8 cellular contexts compared by ENCODE assay signal in genomic region chr19:48634424-48635262, GRCh38. TPM values are rescaled to one million over a fixed set of nuclear protein-coding genes. Genes with fewer than 3 reads are reported as not detected.
DNase-seq lines count a peak whose midpoint lies in the region; ATAC-seq and TF ChIP-seq lines count a peak whose summit lies in the region.

No MANE protein-coding gene starts in this region.

- H3K18ac ChIP-seq in IMR-90 (ENCODE audit: low read depth, low read length) = peak overlapping the region; percentile 92

- peak overlapping the region; percentile 63 for H3K56ac ChIP-seq in IMR-90 (ENCODE audit: extremely low read depth, insufficient read depth, low read length)

- no peak overlapping the region for H3K27ac Mint-ChIP-seq in endothelial cell (ENCODE audit: unreplicated experiment)

- peak overlapping the region; percentile 96 for H3K4ac ChIP-seq in IMR-90 (ENCODE audit: low read depth, low read length)

- no peaks in the 10 kb centered on the region for H3K79me2 ChIP-seq in ACC112 (ENCODE audit: control insufficient read depth, insufficient read depth, low read length, unreplicated experiment)
- no peaks in the 10 kb centered on the region; the same call in 1 of the 2 replicates for H3K79me2 ChIP-seq in OCI-LY7 (ENCODE audit: insufficient read depth, low read depth, low read length)

- H3K4me3 ChIP-seq in ACC112 (ENCODE audit: low read depth, low read length) (peak overlapping the region; percentile 76), IMR-90 (ENCODE audit: insufficient read depth, low read depth, low read length) (peak overlapping the region; percentile 15; the same call in 1 of the 2 replicates), OCI-LY7 (ENCODE audit: low read depth, low read length, poor library complexity, severe bottlenecking) (peak overlapping the region; percentile 76)

- H3K79me1 ChIP-seq in IMR-90 (ENCODE audit: low read depth in 1 of 2, low read length in 2 of 2) = peaks cover 0 to 18% of the 10 kb centered on the region in 2 experiments; a peak in 3 of 4 replicates

- peaks cover 25% of the 10 kb centered on the region for H3K27me3 Mint-ChIP-seq in endothelial cell (ENCODE audit: unreplicated experiment)

- no peaks in the 10 kb centered on the region for H3K9me2 ChIP-seq in OCI-LY7 (ENCODE audit: insufficient read depth, low read length)

- ATAC-seq in IMR-90 (ENCODE audit: low read depth) = peak; percentile 40

- peaks cover 14% of the 10 kb centered on the region for H3K4me1 Mint-ChIP-seq in endothelial cell (ENCODE audit: unreplicated experiment)

- peak overlapping the region; percentile 71 for H3K27ac ChIP-seq in ACC112 (ENCODE audit: low read depth, low read length)
- H3K27ac ChIP-seq in IMR-90 (ENCODE audit: insufficient read depth, low read length) = peak overlapping the region; percentile 83
- peak overlapping the region; percentile 82 for H3K27ac ChIP-seq in OCI-LY7 (ENCODE audit: low read depth, low read length, poor library complexity, severe bottlenecking)

- H4K91ac ChIP-seq in IMR-90 (ENCODE audit: insufficient read depth, low read depth, low read length) = peak overlapping the region; percentile 95

- peaks cover 28% of the 10 kb centered on the region for H3K9me1 ChIP-seq in IMR-90 (ENCODE audit: insufficient read depth, low read length)

- peaks cover 4% of the 10 kb centered on the region; the same call in 1 of the 2 replicates for H4K20me1 ChIP-seq in IMR-90 (ENCODE audit: insufficient read depth, low read length)
- no peaks in the 10 kb centered on the region for H4K20me1 ChIP-seq in OCI-LY7 (ENCODE audit: insufficient read depth, low read length)

- WGBS in IMR-90 (ENCODE audit: extremely low coverage in 2 of 2, insufficient read length in 1 of 2), 2 experiments = 28% methylated on average over 2 of the region's 37 CpGs; no CpG with 5 or more reads in 1 of the 2 experiments

- CTCF ChIA-PET in IMR-90 (lab: Yijun Ruan, JAX) = no interaction called here
- CTCF ChIA-PET in OCI-LY7 (lab: Charles Lee; ENCODE audit: unreplicated experiment) = interaction anchor here (0.8 to 1.1 kb wide), 2 partner anchors 11 to 132 kb away, joined by 3 read pairs; no protein-coding TSS in a partner anchor

- peak overlapping the region; percentile 92 to 99 for H4K8ac ChIP-seq in IMR-90 (ENCODE audit: low read depth in 2 of 2, low read length in 2 of 2)

- H2BK5ac ChIP-seq in IMR-90 (ENCODE audit: low read depth, low read length, poor library complexity, severe bottlenecking) = peak overlapping the region; percentile 91

- H3K9ac ChIP-seq in IMR-90 (ENCODE audit: low read depth, low read length) = peak overlapping the region; percentile 71

- H2BK120ac ChIP-seq in IMR-90 (ENCODE audit: low read depth, low read length) = peak overlapping the region; percentile 97

- H3K14ac ChIP-seq in IMR-90 (replicated peaks; ENCODE audit: low read depth, low read length) = peak overlapping the region; percentile 95

- no peaks in the 10 kb centered on the region for H3K9me3 Mint-ChIP-seq in endothelial cell (ENCODE audit: unreplicated experiment)

- BruUV-seq in IMR-90 (replicated peaks; lab: Mats Ljungman, UMichigan) (no TSS peak), OCI-LY7 (replicated peaks; lab: Mats Ljungman, UMichigan) (no TSS peak)

- in situ Hi-C loops in GM18951 (cut with MboI; ENCODE audit: low sequenced_read_pairs, unreplicated experiment) (no loop called here), IMR-90 (cut with MboI; ENCODE audit: low sequenced_read_pairs) (no loop called here)

- peaks cover 5% of the 10 kb centered on the region for H3K36me3 Mint-ChIP-seq in endothelial cell (ENCODE audit: low read depth, unreplicated experiment)

- intact Hi-C loops in IMR-90 (cut with micrococcal nuclease) = no loop called here
- intact Hi-C loops in OCI-LY7 (cut with micrococcal nuclease; ENCODE audit: unreplicated experiment) = loop anchor here (5.0 to 10.0 kb wide), 2 partner anchors 860 to 1043 kb away; partner anchors contain the start of genes PRMT1 and RPS11

- H3K36me3 ChIP-seq in ACC112 (ENCODE audit: insufficient read depth, low read length) (no peaks in the 10 kb centered on the region), IMR-90 (ENCODE audit: control insufficient read depth, insufficient read depth, low read length) (no peaks in the 10 kb centered on the region; the same call in 1 of the 2 replicates), OCI-LY7 (ENCODE audit: insufficient read depth, low read length) (peaks cover 19% of the 10 kb centered on the region; the same call in 1 of the 2 replicates)

- peak overlapping the region; percentile 96 for H2BK15ac ChIP-seq in IMR-90 (ENCODE audit: low read depth, low read length)

- peak; percentile 60 for TF ChIP-seq POLR2A in GM18951 (IDR thresholded peaks at IDR 0.05; ENCODE audit: extremely low read depth, insufficient read depth, insufficient read length)
- no peak for TF ChIP-seq POLR2A in IMR-90 (IDR thresholded peaks at IDR 0.05; ENCODE audit: low read depth, low read length)

- peak overlapping the region; percentile 61 for H3K23ac ChIP-seq in IMR-90 (ENCODE audit: low read depth, low read length)

- H2BK20ac ChIP-seq in IMR-90 (ENCODE audit: low read depth, low read length) = peak overlapping the region; percentile 99

- H3K9me3 ChIP-seq in IMR-90 (ENCODE audit: control insufficient read depth, insufficient read depth, low read length) (no peaks in the 10 kb centered on the region), OCI-LY7 (ENCODE audit: low read length) (no peaks in the 10 kb centered on the region)

- DNase-seq in IMR-90 (peak; percentile 92), OCI-LY7 (ENCODE audit: low spot score) (peak; percentile 97), activated T-cell treated with anti-CD3 and anti-CD28 coated beads for 1 hour (ENCODE audit: low read depth) (peak; percentile 88), endothelial cell (ENCODE audit: low spot score) (peak; percentile 84), midbrain (lab: John Stamatoyannopoulos, UW) (peak; percentile 94)
- DNase-seq in stimulated activated CD8-positive, alpha-beta memory T cell treated with anti-CD3 and anti-CD28 coated beads, Interleukin-15, amount 100 ng/mL, for 4 hours (ENCODE audit: low read depth in 2 of 2) = peak; percentile 81 to 85

- H3K4me3 Mint-ChIP-seq in endothelial cell (ENCODE audit: unreplicated experiment) = peak overlapping the region; percentile 67

- H2AK9ac ChIP-seq in IMR-90 (replicated peaks; ENCODE audit: low read depth, low read length, poor library complexity) = peak overlapping the region; percentile 94

- no peak for TF ChIP-seq CTCF in IMR-90 (conservative IDR thresholded peaks at IDR 0.05; ENCODE audit: low read depth, low read length)
- TF ChIP-seq CTCF in OCI-LY7 (conservative IDR thresholded peaks at IDR 0.05; ENCODE audit: low read length) = no peak
- TF ChIP-seq CTCF in endothelial cell (IDR thresholded peaks at IDR 0.05; ENCODE audit: unreplicated experiment) = no peak

- H4K5ac ChIP-seq in IMR-90 (ENCODE audit: low read depth, low read length) = peak overlapping the region; percentile 95

- no peak for TF ChIP-seq RAD21 in IMR-90 (IDR thresholded peaks at IDR 0.05; ENCODE audit: low read length)

- dilution Hi-C loops in IMR-90 (cut with HindIII; ENCODE audit: low sequenced_read_pairs, unreplicated experiment) = no loop called here

- H3K4me2 ChIP-seq in IMR-90 (ENCODE audit: low read depth, low read length) (peak overlapping the region; percentile 67), OCI-LY7 (ENCODE audit: low read length) (peak overlapping the region; percentile 97)

- POLR2A ChIA-PET in IMR-90 (lab: Charles Lee; ENCODE audit: unreplicated experiment) (interaction anchor here (0.7 kb wide), 1 partner anchor 14 kb away, joined by 3 read pairs; no protein-coding TSS in a partner anchor), OCI-LY7 (lab: Charles Lee) (interaction anchor here (1.2 to 1.8 kb wide), 2 partner anchors 16 to 18 kb away, joined by 3 to 6 read pairs; partner anchors contain the start of genes RPL18 and SPHK2)

- H2AK5ac ChIP-seq in IMR-90 (ENCODE audit: low read depth, low read length) = peak overlapping the region; percentile 98

- H3K27me3 ChIP-seq in ACC112 (ENCODE audit: insufficient read depth, low read length) = no peaks in the 10 kb centered on the region; the same call in 1 of the 2 replicates
- no peaks in the 10 kb centered on the region for H3K27me3 ChIP-seq in IMR-90 (ENCODE audit: control insufficient read depth, insufficient read depth, low read length)

- H2AFZ ChIP-seq in ACC112 (ENCODE audit: low read length, unreplicated experiment) = peak overlapping the region; percentile 85
- peak overlapping the region; percentile 91 for H2AFZ ChIP-seq in IMR-90 (replicated peaks; ENCODE audit: low read length, poor library complexity)
- H2AFZ ChIP-seq in OCI-LY7 (ENCODE audit: low read length) = peak overlapping the region; percentile 43; the same call in 1 of the 2 replicates

- H3K4me1 ChIP-seq in ACC112 (ENCODE audit: control insufficient read depth, insufficient read depth, low read length, unreplicated experiment) (peaks cover 25% of the 10 kb centered on the region), IMR-90 (ENCODE audit: control insufficient read depth, insufficient read depth, low read length) (peaks cover 43% of the 10 kb centered on the region), OCI-LY7 (ENCODE audit: insufficient read depth, low read length, poor library complexity, severe bottlenecking) (peaks cover 46% of the 10 kb centered on the region)

RNA-seq across cellular contexts. Expression of gene DBP, which starts 2.5 kb away (rescaled TPM):
- 2.5 and 3.6 TPM in 2 replicates for total RNA-seq in IMR-90 (2012; rRNA removed)
- polyA plus RNA-seq in IMR-90 (2012; rRNA removed) = 3.0 and 3.6 TPM in 2 replicates
- polyA plus RNA-seq in IMR-90 (2012; cell fraction: cytosol; rRNA removed) = 2.9 and 6.3 TPM in 2 replicates
- 2.2 and 2.6 TPM in 2 replicates for polyA plus RNA-seq in IMR-90 (2012; cell fraction: nucleus; rRNA removed; ENCODE audit: low replicate concordance)
- 20.8 and 35.6 TPM in 2 replicates for total RNA-seq in OCI-LY7 (2014; rRNA removed; shearing (Covaris generic))
- total RNA-seq in OCI-LY7 (2022) = 15.7 and 19.0 TPM in 2 replicates
- total RNA-seq in endothelial cell (ENCODE audit: unreplicated experiment) = 4.3 TPM

RNA-seq across cellular contexts. Expression of gene CA11, which starts 11.3 kb away (rescaled TPM):
- 1.3 and 1.7 TPM in 2 replicates for total RNA-seq in IMR-90 (2012; rRNA removed)
- polyA plus RNA-seq in IMR-90 (2012; rRNA removed) = 2.7 and 2.9 TPM in 2 replicates
- 2.7 and 4.7 TPM in 2 replicates for polyA plus RNA-seq in IMR-90 (2012; cell fraction: cytosol; rRNA removed)
- polyA plus RNA-seq in IMR-90 (2012; cell fraction: nucleus; rRNA removed; ENCODE audit: low replicate concordance) = 2.7 and 3.3 TPM in 2 replicates
- 2.5 and 2.7 TPM in 2 replicates for total RNA-seq in OCI-LY7 (2014; rRNA removed; shearing (Covaris generic))
- 4.6 and 10.8 TPM in 2 replicates for total RNA-seq in OCI-LY7 (2022)
- total RNA-seq in endothelial cell (ENCODE audit: unreplicated experiment) = 11.9 TPM

RNA-seq across cellular contexts. Expression of gene SPHK2, which starts 15.3 kb away (rescaled TPM):
- total RNA-seq in IMR-90 (2012; rRNA removed) = 1.6 and 1.7 TPM in 2 replicates
- 9.9 and 11.9 TPM in 2 replicates for polyA plus RNA-seq in IMR-90 (2012; rRNA removed)
- polyA plus RNA-seq in IMR-90 (2012; cell fraction: cytosol; rRNA removed) = 10.3 and 12.8 TPM in 2 replicates
- 24.1 and 56.8 TPM in 2 replicates for polyA plus RNA-seq in IMR-90 (2012; cell fraction: nucleus; rRNA removed; ENCODE audit: low replicate concordance)
- total RNA-seq in OCI-LY7 (2014; rRNA removed; shearing (Covaris generic)) = 12.4 and 18.2 TPM in 2 replicates
- total RNA-seq in OCI-LY7 (2022) = 33.3 and 34.8 TPM in 2 replicates
- 24.7 TPM for total RNA-seq in endothelial cell (ENCODE audit: unreplicated experiment)

RNA-seq across cellular contexts. Expression of gene RPL18, which starts 15.7 kb away (rescaled TPM):
- total RNA-seq in IMR-90 (2012; rRNA removed) (1,909 and 2,552 TPM in 2 replicates), OCI-LY7 (2022) (1,333 and 1,494 TPM in 2 replicates), endothelial cell (ENCODE audit: unreplicated experiment) (1,683 TPM)
- polyA plus RNA-seq in IMR-90 (2012; rRNA removed) = 1,897 and 2,254 TPM in 2 replicates
- polyA plus RNA-seq in IMR-90 (2012; cell fraction: cytosol; rRNA removed) = 2,745 and 3,594 TPM in 2 replicates
- polyA plus RNA-seq in IMR-90 (2012; cell fraction: nucleus; rRNA removed; ENCODE audit: low replicate concordance) = 695 and 912 TPM in 2 replicates
- total RNA-seq in OCI-LY7 (2014; rRNA removed; shearing (Covaris generic)) = 3,527 and 5,064 TPM in 2 replicates

RNA-seq across cellular contexts. Expression of gene FAM83E, which starts 19.8 kb away (rescaled TPM):
- total RNA-seq in IMR-90 (2012; rRNA removed) = 0.36 and 0.56 TPM in 2 replicates
- 0.05 and 0.17 TPM in 2 replicates for polyA plus RNA-seq in IMR-90 (2012; rRNA removed)
- not detected in 2 replicates for polyA plus RNA-seq in IMR-90 (2012; cell fraction: cytosol; rRNA removed)
- 0.11 and 0.25 TPM in 2 replicates for polyA plus RNA-seq in IMR-90 (2012; cell fraction: nucleus; rRNA removed; ENCODE audit: low replicate concordance)
- total RNA-seq in OCI-LY7 (2014; rRNA removed; shearing (Covaris generic)) = 3.7 and 6.2 TPM in 2 replicates
- total RNA-seq in OCI-LY7 (2022) = 3.0 and 5.6 TPM in 2 replicates
- 0.64 TPM for total RNA-seq in endothelial cell (ENCODE audit: unreplicated experiment)

Comparison
In these comparisons a context has a peak if more than half of its experiments do, and no peak if none do; other contexts are left out.
1. Peak in every context shown above with its lines: DNase-seq, ATAC-seq, H3K4me3 ChIP-seq and H3K27ac ChIP-seq.
2. H3K4me3 ChIP-seq: peak in every context shown above with its lines; median percentile 76 in ACC112; 76 in OCI-LY7; 15 in IMR-90.